20 cellular contexts compared by ENCODE assay signal in genomic region chr1:51345300-51345687, GRCh38. TPM values are rescaled to one million over a fixed set of nuclear protein-coding genes. Genes with fewer than 3 reads are reported as not detected.
DNase-seq lines count a peak whose midpoint lies in the region; ATAC-seq and TF ChIP-seq lines count a peak whose summit lies in the region.
"Had no signal": no experiment of that assay in that cellular context is flagged by ENCODE, and none has a peak within 500 bp of the region (broad histone marks: within the 10 kb centered on the region; RNA-seq: fewer than 3 reads in every experiment).

No MANE protein-coding gene starts in this region.

- H3K4me3 ChIP-seq in Panc1 (ENCODE audit: low read depth in 2 of 2, low read length in 2 of 2) (peak overlapping the region; percentile 29 to 38; a peak in 3 of 4 replicates), iPS-18c (ENCODE audit: insufficient read depth, low read depth, low read length) (peak overlapping the region; percentile 52; the same call in 1 of the 2 replicates)
- H3K4me3 ChIP-seq: HAP-1 had no signal

- POLR2A ChIA-PET in Panc1 (lab: Charles Lee) = interaction anchor here (0.8 kb wide), 1 partner anchor 106 kb away, joined by 3 read pairs; no protein-coding TSS in a partner anchor

- TF ChIP-seq CTCF in Panc1 (IDR thresholded peaks at IDR 0.05) = no peak

- H3K9me3 ChIP-seq in Panc1 (ENCODE audit: control insufficient read depth, insufficient read depth, low read depth, low read length) (no peaks in the 10 kb centered on the region), iPS-18c (ENCODE audit: control insufficient read depth, insufficient read depth, low read length) (no peaks in the 10 kb centered on the region)
- H3K9me3 ChIP-seq: HAP-1, left lung had no signal

- BruUV-seq in Panc1 (replicated peaks; lab: Mats Ljungman, UMichigan) = no TSS peak

- intact Hi-C loops in Panc1 (cut with micrococcal nuclease; ENCODE audit: unreplicated experiment) = no loop called here

- no peak overlapping the region for H3K27ac ChIP-seq in Panc1 (ENCODE audit: low read length)
- H3K27ac ChIP-seq: 22Rv1, left lung had no signal

- H3K36me3 ChIP-seq in Panc1 (ENCODE audit: control insufficient read depth, insufficient read depth, low read length) = no peaks in the 10 kb centered on the region
- H3K36me3 ChIP-seq: HAP-1, left lung had no signal

- no peaks in the 10 kb centered on the region for H3K4me1 ChIP-seq in Panc1 (ENCODE audit: control insufficient read depth, insufficient read depth, low read length)
- H3K4me1 ChIP-seq: HAP-1 had no signal

- ATAC-seq in Panc1 (peak; percentile 30; the same call in 1 of the 2 replicates), HG02763 (IDR thresholded peaks at IDR 0.05; ENCODE audit: unreplicated experiment) (no peak), HG03571 (IDR thresholded peaks at IDR 0.05; ENCODE audit: unreplicated experiment) (no peak), GM19035 (IDR thresholded peaks at IDR 0.05; ENCODE audit: unreplicated experiment) (no peak)

- CTCF ChIA-PET in Panc1 (lab: Charles Lee) = no interaction called here

- H3K27me3 ChIP-seq in Panc1 (ENCODE audit: control insufficient read depth, insufficient read depth, low read length) = no peaks in the 10 kb centered on the region; the same call in 1 of the 2 replicates

- peak; percentile 58 for DNase-seq in DMS53 (lab: John Stamatoyannopoulos, UW)
- no peak for DNase-seq in DMS53 treated with DMSO at 0.1 percent for 48 hours (lab: John Stamatoyannopoulos, UW; ENCODE audit: unreplicated experiment)
- DNase-seq in Panc1 (ENCODE audit: low read depth, low spot score) = no peak
- DNase-seq in retina = peak; percentile 35
- DNase-seq: activated CD4-positive, alpha-beta memory T cell treated with anti-CD3 and anti-CD28 coated beads for 36 hours; activated T-cell treated with anti-CD3 and anti-CD28 coated beads, Interleukin-2, amount 50 U/mL, for 48 hours; MV-4-11; NCI-H1930; NCI-H446 treated with DMSO at 0.1 percent for 48 hours; NK-92 treated with Interleukin-12 subunit alpha and Interleukin-12 subunit beta, amount 100 ng/mL, for 24 hours; occipital lobe; stimulated activated CD4-positive, alpha-beta T cell treated with anti-CD3 and anti-CD28 coated beads, Interleukin-4, amount 100 ng/mL, for 1 hour; T-helper 1 cell had no signal

- in situ Hi-C loops in Panc1 (cut with HindIII; ENCODE audit: low pct_unique_long_range_greater_than_20kb, low sequenced_read_pairs) = no loop called here

RNA-seq across cellular contexts. Expression of gene TTC39A, which starts 14.9 kb away (rescaled TPM):
- 8.3 TPM for total RNA-seq in Panc1 (2021; ENCODE audit: unreplicated experiment)
- polyA plus RNA-seq in Panc1 (2012; ENCODE audit: insufficient read length) = 10.3 TPM

Comparison
In these comparisons a context has a peak if more than half of its experiments do, and no peak if none do; other contexts are left out.
1. DNase-seq: peak in DMS53 (single experiment) and retina (single experiment); none in DMS53 treated with DMSO at 0.1 percent for 48 hours (single experiment) and Panc1 (single experiment).